Comparison of ENCODE assay signal across 9 cellular contexts in the genomic region with DNA sequence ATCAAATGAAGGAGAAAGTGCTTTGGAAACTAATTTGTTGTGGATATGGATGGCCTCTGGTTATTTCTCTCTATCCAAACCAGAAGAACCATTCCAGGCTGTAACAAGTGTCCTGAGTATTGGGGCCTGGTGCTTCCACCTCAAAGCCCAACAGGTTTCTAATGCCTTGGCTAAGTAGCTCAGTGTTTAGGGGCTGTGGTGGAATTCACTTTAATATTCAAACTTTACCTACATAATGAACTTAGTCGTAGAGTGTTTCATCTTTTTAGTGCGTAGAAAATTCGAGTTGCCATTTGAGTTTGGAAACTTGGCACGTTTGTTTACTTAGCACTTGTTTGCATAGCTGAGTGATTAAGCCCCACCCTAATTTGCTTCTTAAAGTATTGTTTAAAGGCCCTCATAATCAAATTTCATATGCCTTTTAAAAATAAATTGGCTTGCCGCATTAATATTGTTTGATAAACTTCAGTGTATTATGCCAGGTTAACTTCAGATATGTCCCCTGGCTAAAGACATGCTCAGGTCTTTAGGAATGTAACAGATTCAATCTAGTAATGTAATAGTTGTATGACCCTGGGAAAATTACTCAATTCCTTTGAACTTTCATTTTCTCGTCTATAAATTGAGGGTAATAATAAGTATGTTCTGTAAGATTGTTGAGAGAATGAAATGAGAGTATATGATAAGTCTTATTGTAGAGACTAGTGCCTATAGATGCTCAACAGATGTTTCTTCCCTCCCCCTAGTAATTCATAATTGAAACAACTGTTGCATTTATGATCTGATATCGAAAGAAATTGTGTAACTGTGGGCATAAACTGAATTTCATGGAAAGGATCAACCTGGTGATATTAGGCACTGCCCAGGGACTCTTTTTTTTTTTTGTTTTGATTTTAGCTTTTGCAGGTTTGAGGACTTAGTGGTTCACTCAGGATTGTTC. TPM values are rescaled to one million over a fixed set of nuclear protein-coding genes. Genes with fewer than 3 reads are reported as not detected.
DNase-seq lines count a peak whose midpoint lies in the region; ATAC-seq, FAIRE-seq and TF ChIP-seq lines count a peak whose summit lies in the region.
"Had no signal": no experiment of that assay in that cellular context is flagged by ENCODE, and none has a peak within 500 bp of the region (broad histone marks: within the 10 kb centered on the region; RNA-seq: fewer than 3 reads in every experiment).

No MANE protein-coding gene starts in this region.

- H3K36me3 ChIP-seq in HUES6 (ENCODE audit: control insufficient read depth, insufficient read depth, low read length), result no peaks in the 10 kb centered on the region
- no peaks in the 10 kb centered on the region for H3K36me3 ChIP-seq in bronchial epithelial cell (ENCODE audit: control insufficient read depth, insufficient read depth, low read length)
- no peaks in the 10 kb centered on the region for H3K36me3 ChIP-seq in mucosa of stomach (ENCODE audit: control insufficient read depth, insufficient read depth, low read length)

- DNase-seq in bronchial epithelial cell (ENCODE audit: low read depth) (peak; percentile 34), DMS153 (lab: John Stamatoyannopoulos, UW) (no peak), mucosa of gallbladder (ENCODE audit: low spot score) (no peak), COR-L47 (lab: John Stamatoyannopoulos, UW) (no peak)
- DNase-seq: NCI-H524 treated with DMSO at 0.1 percent for 48 hours had no signal

- H3K4me1 ChIP-seq in HUES6 (ENCODE audit: control insufficient read depth, insufficient read depth, low read length) (peaks cover 7% of the 10 kb centered on the region), mucosa of stomach (ENCODE audit: control insufficient read depth, insufficient read depth, low read length) (peaks cover 19% of the 10 kb centered on the region)

- H3K4me3 ChIP-seq in HUES6 (ENCODE audit: low read depth, low read length), result peak overlapping the region; percentile 82
- peak overlapping the region; percentile 66 for H3K4me3 ChIP-seq in bronchial epithelial cell (ENCODE audit: low read depth, low read length)
- H3K4me3 ChIP-seq in mucosa of stomach (ENCODE audit: low read length), result peak overlapping the region; percentile 76

- no peak for ATAC-seq in HG03521 (IDR thresholded peaks at IDR 0.05; ENCODE audit: unreplicated experiment)

- no peak for TF ChIP-seq CTCF in 22Rv1 (IDR thresholded peaks at IDR 0.05)
- no peak for TF ChIP-seq CTCF in bronchial epithelial cell (IDR thresholded peaks at IDR 0.05; ENCODE audit: insufficient read depth, low read length, severe bottlenecking)

- H3K9ac ChIP-seq in HUES6 (ENCODE audit: low read length) (no peak overlapping the region), mucosa of stomach (ENCODE audit: low read length) (peak overlapping the region; percentile 98)

- no peak for FAIRE-seq in bronchial epithelial cell (lab: Jason Lieb, UNC)

- H3K27ac ChIP-seq in 22Rv1 (peak overlapping the region; percentile 96), HUES6 (ENCODE audit: low read depth, low read length) (no peak overlapping the region)

- H3K9me3 ChIP-seq in HUES6 (ENCODE audit: control insufficient read depth, insufficient read depth, low read depth, low read length) (no peaks in the 10 kb centered on the region), mucosa of stomach (ENCODE audit: control insufficient read depth, low read length) (no peaks in the 10 kb centered on the region)

- H3K27me3 ChIP-seq in HUES6 (ENCODE audit: control insufficient read depth, insufficient read depth, low read length) (no peaks in the 10 kb centered on the region), bronchial epithelial cell (ENCODE audit: control insufficient read depth, insufficient read depth, low read length) (no peaks in the 10 kb centered on the region), mucosa of stomach (ENCODE audit: control insufficient read depth, insufficient read depth, low read length) (no peaks in the 10 kb centered on the region)

RNA-seq across cellular contexts. Expression of a gene that starts 1.6 kb away (rescaled TPM):
- total RNA-seq in bronchial epithelial cell (14.0 and 19.2 TPM in 2 replicates), mucosa of gallbladder (19.3 TPM)

RNA-seq across cellular contexts. Expression of a gene that starts 39.6 kb away (rescaled TPM):
- total RNA-seq in bronchial epithelial cell (0.26 and 0.38 TPM in 2 replicates), mucosa of gallbladder (0.95 TPM)
